ENCODE assay signal across 7 cellular contexts in genomic region chr15:64112077-64112772, GRCh38. TPM values are rescaled to one million over a fixed set of nuclear protein-coding genes. Genes with fewer than 3 reads are reported as not detected.
A peak's percentile ranks its signal among the peaks of the same experiment; 100 is the strongest.
DNase-seq lines count a peak whose midpoint lies in the region; ATAC-seq and TF ChIP-seq lines count a peak whose summit lies in the region.
"Had no signal": no experiment of that assay in that cellular context is flagged by ENCODE, and none has a peak within 500 bp of the region (broad histone marks: within the 10 kb centered on the region; RNA-seq: fewer than 3 reads in every experiment).

No MANE protein-coding gene starts in this region.

- no peaks in the 10 kb centered on the region for H3K9me3 ChIP-seq in CD4-positive, CD25-positive, alpha-beta regulatory T cell (ENCODE audit: control insufficient read depth in 2 of 2, low read length in 2 of 2)
- H3K9me3 ChIP-seq in adipocyte (ENCODE audit: control insufficient read depth, low read length) (no peaks in the 10 kb centered on the region), suprapubic skin (no peaks in the 10 kb centered on the region)

- TF ChIP-seq CTCF in suprapubic skin (IDR thresholded peaks at IDR 0.05) = no peak

- peaks cover 16% of the 10 kb centered on the region for H3K4me1 ChIP-seq in CD4-positive, CD25-positive, alpha-beta regulatory T cell (ENCODE audit: control insufficient read depth, insufficient read depth, low read length, poor library complexity, severe bottlenecking)
- H3K4me1 ChIP-seq in adipocyte (ENCODE audit: control insufficient read depth, insufficient read depth, low read length) (peaks cover 58% of the 10 kb centered on the region), suprapubic skin (peaks cover 14% of the 10 kb centered on the region)

- peak overlapping the region; percentile 53 for H3K27ac ChIP-seq in CD4-positive, CD25-positive, alpha-beta regulatory T cell (ENCODE audit: insufficient read depth, low read length, poor library complexity, severe bottlenecking)
- no peak overlapping the region for H3K27ac ChIP-seq in suprapubic skin

- peaks cover 31% of the 10 kb centered on the region for H3K36me3 Mint-ChIP-seq in CD4-positive, CD25-positive, alpha-beta regulatory T cell

- peak overlapping the region; percentile 79 for H3K9ac ChIP-seq in adipocyte (ENCODE audit: low read length)

- H3K9me3 Mint-ChIP-seq in CD4-positive, CD25-positive, alpha-beta regulatory T cell = peaks cover 0 to 2% (median 0%) of the 10 kb centered on the region in 7 donors

- no peaks in the 10 kb centered on the region for H3K27me3 Mint-ChIP-seq in CD4-positive, CD25-positive, alpha-beta regulatory T cell

- no peak for DNase-seq in CD4-positive, CD25-positive, alpha-beta regulatory T cell
- DNase-seq in adipocyte (ENCODE audit: low read depth) (no peak), midbrain (lab: John Stamatoyannopoulos, UW) (peak; percentile 16), dermis blood vessel endothelial cell (no peak), suprapubic skin (ENCODE audit: low spot score in 2 of 2) (no peak)
- DNase-seq: NCI-H1048 had no signal

- no peak overlapping the region for H3K4me3 ChIP-seq in CD4-positive, CD25-positive, alpha-beta regulatory T cell (ENCODE audit: low read depth, low read length)
- peak overlapping the region; percentile 54 for H3K4me3 ChIP-seq in adipocyte (ENCODE audit: low read length)
- no peak overlapping the region for H3K4me3 ChIP-seq in suprapubic skin

- peak overlapping the region in 2 of 3 donors; percentile 20 to 36 for H3K27ac Mint-ChIP-seq in CD4-positive, CD25-positive, alpha-beta regulatory T cell

- H3K36me3 ChIP-seq in CD4-positive, CD25-positive, alpha-beta regulatory T cell (ENCODE audit: control insufficient read depth, insufficient read depth, low read length) = peaks cover 48% of the 10 kb centered on the region
- H3K36me3 ChIP-seq in adipocyte (ENCODE audit: control insufficient read depth, insufficient read depth, low read length, severe bottlenecking) = peaks cover 35% of the 10 kb centered on the region
- H3K36me3 ChIP-seq in suprapubic skin = peaks cover 43% of the 10 kb centered on the region

- WGBS in suprapubic skin = 68% methylated on average over 3 of the region's 3 CpGs

- H3K4me1 Mint-ChIP-seq in CD4-positive, CD25-positive, alpha-beta regulatory T cell = peaks cover 20 to 45% (median 39%) of the 10 kb centered on the region in 4 donors

- no peaks in the 10 kb centered on the region for H3K27me3 ChIP-seq in CD4-positive, CD25-positive, alpha-beta regulatory T cell (ENCODE audit: control insufficient read depth, insufficient read depth, low read length)
- H3K27me3 ChIP-seq in adipocyte (replicated peaks; ENCODE audit: control insufficient read depth, insufficient read depth, low read length) (no peaks in the 10 kb centered on the region), suprapubic skin (no peaks in the 10 kb centered on the region)

- no peak overlapping the region for H3K4me3 Mint-ChIP-seq in CD4-positive, CD25-positive, alpha-beta regulatory T cell

- TF ChIP-seq EP300 in suprapubic skin (IDR thresholded peaks at IDR 0.05) = no peak

- no peak for ATAC-seq in CD4-positive, CD25-positive, alpha-beta regulatory T cell (ENCODE audit: low read depth in 2 of 2)
- ATAC-seq in activated CD4-positive, CD25-positive, alpha-beta regulatory T cell treated with anti-CD3 and anti-CD28 coated beads, Interleukin-2, amount 50 U/mL, for 24 hours = no peak

- no peak for TF ChIP-seq POLR2A in suprapubic skin (IDR thresholded peaks at IDR 0.05)

RNA-seq across cellular contexts. Expression of gene SNX1, which starts 16.4 kb away (rescaled TPM):
- total RNA-seq in CD4-positive, CD25-positive, alpha-beta regulatory T cell = 112 TPM
- polyA plus RNA-seq in CD4-positive, CD25-positive, alpha-beta regulatory T cell = 10 to 100 TPM; 58.3 to 72.7 (median 65.0) TPM
- total RNA-seq in dermis blood vessel endothelial cell (52.4 and 56.2 TPM in 2 replicates), suprapubic skin (10 to 100 TPM; 56.4 to 96.6 (median 68.6) TPM)

RNA-seq across cellular contexts. Expression of gene CIAO2A, which starts 18.6 kb away (rescaled TPM):
- total RNA-seq in CD4-positive, CD25-positive, alpha-beta regulatory T cell = 25.8 TPM
- polyA plus RNA-seq in CD4-positive, CD25-positive, alpha-beta regulatory T cell = 100 to 1,000 TPM in 3 of 4 donors, 10 to 100 TPM in 1; 87.3 to 124 (median 106) TPM
- total RNA-seq in dermis blood vessel endothelial cell (38.9 and 46.6 TPM in 2 replicates), suprapubic skin (10 to 100 TPM; 19.1 to 37.0 (median 21.8) TPM)

RNA-seq across cellular contexts. Expression of gene SNX22, which starts 39.3 kb away (rescaled TPM):
- 0.20 TPM for total RNA-seq in CD4-positive, CD25-positive, alpha-beta regulatory T cell
- polyA plus RNA-seq in CD4-positive, CD25-positive, alpha-beta regulatory T cell = 1 to 10 TPM in 2 of 4 donors, under 1 TPM in 2; 0.85 to 1.4 (median 1.2) TPM
- total RNA-seq in dermis blood vessel endothelial cell = 0.23 and 0.34 TPM in 2 replicates
- under 1 TPM in 3 of 4 donors, not detected in 1; 0.19 to 0.80 (median 0.64) TPM for total RNA-seq in suprapubic skin

RNA-seq across cellular contexts. Expression of gene PPIB, which starts 50.6 kb away (rescaled TPM):
- total RNA-seq in CD4-positive, CD25-positive, alpha-beta regulatory T cell = 171 TPM
- polyA plus RNA-seq in CD4-positive, CD25-positive, alpha-beta regulatory T cell = 100 to 1,000 TPM; 516 to 624 (median 569) TPM
- total RNA-seq in dermis blood vessel endothelial cell (815 and 1,069 TPM in 2 replicates), suprapubic skin (100 to 1,000 TPM; 124 to 248 (median 180) TPM)
